ENCODE assay signal across 1 cellular context in the genomic region with DNA sequence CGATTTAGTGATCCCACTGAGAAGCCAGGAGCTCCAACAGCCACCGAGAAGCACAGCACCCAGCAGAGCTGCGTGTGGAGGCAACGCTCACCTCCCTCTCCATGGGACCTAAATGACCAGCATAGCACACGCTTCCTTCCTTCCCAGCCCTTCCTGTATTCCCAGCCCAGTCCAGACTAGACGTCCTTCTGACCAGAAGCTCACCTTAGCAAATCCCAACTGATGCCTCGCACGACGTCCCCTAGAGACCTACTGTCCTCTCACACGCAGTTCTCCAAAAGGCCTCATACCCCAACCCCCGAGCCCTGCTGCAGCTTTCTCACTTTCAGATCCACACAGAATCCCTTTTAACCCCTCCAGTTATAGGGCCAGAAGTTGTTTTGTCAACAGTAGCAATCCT.
TF ChIP-seq lines count a peak whose summit lies in the region.

No MANE protein-coding gene starts in this region.

TF ChIP-seq in WTC11, 78 proteins besides CTCF, POLR2A, EP300 and RAD21 (continued from another document):
- TF ChIP-seq, protein P1, sequence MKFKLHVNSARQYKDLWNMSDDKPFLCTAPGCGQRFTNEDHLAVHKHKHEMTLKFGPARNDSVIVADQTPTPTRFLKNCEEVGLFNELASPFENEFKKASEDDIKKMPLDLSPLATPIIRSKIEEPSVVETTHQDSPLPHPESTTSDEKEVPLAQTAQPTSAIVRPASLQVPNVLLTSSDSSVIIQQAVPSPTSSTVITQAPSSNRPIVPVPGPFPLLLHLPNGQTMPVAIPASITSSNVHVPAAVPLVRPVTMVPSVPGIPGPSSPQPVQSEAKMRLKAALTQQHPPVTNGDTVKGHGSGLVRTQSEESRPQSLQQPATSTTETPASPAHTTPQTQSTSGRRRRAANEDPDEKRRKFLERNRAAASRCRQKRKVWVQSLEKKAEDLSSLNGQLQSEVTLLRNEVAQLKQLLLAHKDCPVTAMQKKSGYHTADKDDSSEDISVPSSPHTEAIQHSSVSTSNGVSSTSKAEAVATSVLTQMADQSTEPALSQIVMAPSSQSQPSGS (CRISPR knock-in tag; IDR thresholded peaks at IDR 0.05; ENCODE audit: borderline replicate concordance, low read depth) = no peak
- TF ChIP-seq FOXP1 (CRISPR knock-in tag; IDR thresholded peaks at IDR 0.05; ENCODE audit: borderline replicate concordance) (no peak), ZBTB21 (CRISPR knock-in tag; IDR thresholded peaks at IDR 0.05; ENCODE audit: borderline replicate concordance) (no peak), SMAD3 (CRISPR knock-in tag; IDR thresholded peaks at IDR 0.05; ENCODE audit: borderline replicate concordance) (no peak), ZNF416 (CRISPR knock-in tag; IDR thresholded peaks at IDR 0.05) (no peak), IRF2 (CRISPR knock-in tag; IDR thresholded peaks at IDR 0.05; ENCODE audit: borderline replicate concordance, low read depth) (no peak), NFE2L1 (CRISPR knock-in tag; IDR thresholded peaks at IDR 0.05) (no peak)
